Comparison of ENCODE assay signal across 8 cellular contexts in genomic region chr3:58009026-58009748, GRCh38. TPM values are rescaled to one million over a fixed set of nuclear protein-coding genes. Genes with fewer than 3 reads are reported as not detected.
DNase-seq lines count a peak whose midpoint lies in the region; ATAC-seq and TF ChIP-seq lines count a peak whose summit lies in the region.

No MANE protein-coding gene starts in this region.

- in situ Hi-C loops in Panc1 (cut with HindIII; ENCODE audit: low pct_unique_long_range_greater_than_20kb, low sequenced_read_pairs), result no loop called here

- peak; percentile 13 for ATAC-seq in GM19372 (IDR thresholded peaks at IDR 0.05; ENCODE audit: low read depth, unreplicated experiment)
- peak; percentile 5; the same call in 1 of the 2 replicates for ATAC-seq in Panc1

- H3K4me1 ChIP-seq in A673 (ENCODE audit: insufficient read depth, low read length, poor library complexity, severe bottlenecking) (no peaks in the 10 kb centered on the region), Panc1 (ENCODE audit: control insufficient read depth, insufficient read depth, low read length) (peaks cover 34% of the 10 kb centered on the region), ascending aorta (peaks cover 8 to 32% of the 10 kb centered on the region in 2 donors)

- H3K4me3 ChIP-seq in A673 (ENCODE audit: low read depth, low read length, poor library complexity, severe bottlenecking), result peak overlapping the region; percentile 77
- peak overlapping the region; percentile 77 to 99 for H3K4me3 ChIP-seq in Panc1 (ENCODE audit: low read depth in 2 of 2, low read length in 2 of 2)
- peak overlapping the region; percentile 85 to 100 for H3K4me3 ChIP-seq in ascending aorta

- H3K9me3 ChIP-seq in A673 (ENCODE audit: low read depth, low read length, poor library complexity, severe bottlenecking) (no peaks in the 10 kb centered on the region), Panc1 (ENCODE audit: control insufficient read depth, insufficient read depth, low read depth, low read length) (no peaks in the 10 kb centered on the region), ascending aorta (no peaks in the 10 kb centered on the region)

- POLR2A ChIA-PET in A673 (lab: Charles Lee; ENCODE audit: low non-redundant PET), result no interaction called here
- POLR2A ChIA-PET in Panc1 (lab: Charles Lee), result no interaction called here

- no peaks in the 10 kb centered on the region for H3K27me3 ChIP-seq in A673 (replicated peaks; ENCODE audit: insufficient read depth, low read depth, low read length, poor library complexity)
- no peaks in the 10 kb centered on the region for H3K27me3 ChIP-seq in Panc1 (ENCODE audit: control insufficient read depth, insufficient read depth, low read length)
- no peaks in the 10 kb centered on the region for H3K27me3 ChIP-seq in ascending aorta

- no TSS peak for BruUV-seq in A673 (replicated peaks; lab: Mats Ljungman, UMichigan)
- TSS peak; percentile 55 for BruUV-seq in Panc1 (replicated peaks; lab: Mats Ljungman, UMichigan)

- H3K27ac ChIP-seq in A673 (ENCODE audit: low read depth, low read length, poor library complexity, severe bottlenecking) (peak overlapping the region; percentile 63), Panc1 (ENCODE audit: low read length) (peak overlapping the region; percentile 81), ascending aorta (peak overlapping the region; percentile 80 to 87)

- H3K36me3 ChIP-seq in A673 (ENCODE audit: insufficient read depth, low read length, poor library complexity, severe bottlenecking), result no peaks in the 10 kb centered on the region
- no peaks in the 10 kb centered on the region; the same call in 1 of the 2 replicates for H3K36me3 ChIP-seq in Panc1 (ENCODE audit: control insufficient read depth, insufficient read depth, low read length)
- H3K36me3 ChIP-seq in ascending aorta, result no peaks in the 10 kb centered on the region

- no peak for DNase-seq in A673 (ENCODE audit: low spot score)
- no peak for DNase-seq in Panc1 (ENCODE audit: low read depth, low spot score)
- DNase-seq in ascending aorta (ENCODE audit: low spot score in 2 of 2), result peak in 1 of 2 donors; percentile 68
- peak; percentile 37 for DNase-seq in iPS-NIHi11 (ENCODE audit: low spot score)
- DNase-seq in stimulated activated CD4-positive, alpha-beta T cell treated with anti-CD3 and anti-CD28 coated beads, Interleukin-4, amount 100 ng/mL, for 24 hours, result peak; percentile 45
- no peak for DNase-seq in HT-29 (ENCODE audit: low spot score)
- DNase-seq in NOMO-1 (lab: John Stamatoyannopoulos, UW; ENCODE audit: unreplicated experiment in 2 of 2), result no peak

- TF ChIP-seq CTCF in A673 (conservative IDR thresholded peaks at IDR 0.05; ENCODE audit: low read depth, low read length) (no peak), Panc1 (IDR thresholded peaks at IDR 0.05) (no peak), ascending aorta (IDR thresholded peaks at IDR 0.05) (no peak)

- CTCF ChIA-PET in A673 (lab: Charles Lee), result no interaction called here
- CTCF ChIA-PET in Panc1 (lab: Charles Lee), result no interaction called here

- intact Hi-C loops in A673 (cut with micrococcal nuclease; ENCODE audit: unreplicated experiment), result loop anchor here (5.0 kb wide), 1 partner anchor 168 kb away; no protein-coding TSS in a partner anchor
- intact Hi-C loops in Panc1 (cut with micrococcal nuclease; ENCODE audit: unreplicated experiment), result no loop called here
- intact Hi-C loops in ascending aorta (cut with DNase I), result loop anchor here (2.0 to 5.0 kb wide), 5 partner anchors 57 to 158 kb away; no protein-coding TSS in a partner anchor

RNA-seq across cellular contexts. Expression of gene FLNB, which starts 1.0 kb away (rescaled TPM):
- total RNA-seq in A673 (2021) (41.2 and 43.7 TPM in 2 replicates), Panc1 (2021; ENCODE audit: unreplicated experiment) (309 TPM), ascending aorta (144 TPM)
- 366 TPM for polyA plus RNA-seq in Panc1 (2012; ENCODE audit: insufficient read length)
- total RNA-seq in HT-29 (2014; rRNA removed; shearing (Covaris generic)), result 225 and 241 TPM in 2 replicates

Comparison
In these comparisons a context has a peak if more than half of its experiments do, and no peak if none do; other contexts are left out.
1. DNase-seq: peak in iPS-NIHi11 (single experiment) and stimulated activated CD4-positive, alpha-beta T cell treated with anti-CD3 and anti-CD28 coated beads, Interleukin-4, amount 100 ng/mL, for 24 hours (single experiment); none in A673 (single experiment), Panc1 (single experiment), HT-29 (single experiment) and NOMO-1 (0 of 2).
2. Peak in every context shown above with its lines, with median percentiles within 50 percentile points of each other: H3K27ac ChIP-seq and H3K4me3 ChIP-seq.